1 cellular context compared by ENCODE assay signal in the genomic region with DNA sequence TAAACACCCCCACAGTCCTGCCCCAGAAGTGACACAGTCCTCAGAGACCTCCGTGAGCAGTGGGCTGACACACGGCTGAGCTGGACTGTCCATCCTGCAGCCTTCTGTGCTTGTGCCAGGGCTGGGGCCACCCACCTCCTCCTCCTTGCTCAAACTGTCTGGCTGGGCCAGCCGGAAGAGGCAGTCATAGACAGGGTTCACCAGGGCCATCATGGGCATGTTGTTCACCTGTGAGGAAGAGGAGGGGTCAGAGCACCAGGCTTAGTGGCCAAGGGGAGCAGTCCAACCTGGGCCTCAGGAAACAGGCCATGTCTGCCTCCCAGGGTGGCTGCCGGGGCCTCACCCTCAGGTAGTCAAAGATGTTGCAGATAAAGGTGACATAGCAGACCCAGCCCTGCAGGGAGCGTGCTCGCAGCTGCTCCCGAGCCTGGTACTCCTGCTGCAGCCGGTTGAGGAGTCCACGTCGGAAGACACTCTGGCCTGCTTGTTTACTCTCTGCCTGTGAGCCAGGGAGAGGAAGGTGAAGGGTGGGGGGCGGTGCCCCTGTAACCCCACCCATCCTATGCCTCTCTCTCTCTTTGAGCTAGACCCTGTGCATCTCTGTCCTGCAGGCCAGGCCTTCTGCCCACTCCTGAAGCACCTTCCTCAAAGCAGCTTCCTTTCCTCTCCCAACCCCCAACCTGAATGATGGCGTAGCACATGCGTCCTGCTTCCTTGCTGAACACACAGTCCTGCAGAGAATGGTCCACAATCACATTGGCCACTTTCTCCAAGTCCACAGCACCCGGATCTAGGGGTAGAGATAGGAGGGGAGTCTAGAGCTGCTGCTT.
TF ChIP-seq lines count a peak whose summit lies in the region.

No MANE protein-coding gene starts in this region.

TF ChIP-seq in HepG2, 621 proteins besides CTCF, POLR2A, EP300 and RAD21 (continued from another document and continues in another):
- TF ChIP-seq, protein P1, sequence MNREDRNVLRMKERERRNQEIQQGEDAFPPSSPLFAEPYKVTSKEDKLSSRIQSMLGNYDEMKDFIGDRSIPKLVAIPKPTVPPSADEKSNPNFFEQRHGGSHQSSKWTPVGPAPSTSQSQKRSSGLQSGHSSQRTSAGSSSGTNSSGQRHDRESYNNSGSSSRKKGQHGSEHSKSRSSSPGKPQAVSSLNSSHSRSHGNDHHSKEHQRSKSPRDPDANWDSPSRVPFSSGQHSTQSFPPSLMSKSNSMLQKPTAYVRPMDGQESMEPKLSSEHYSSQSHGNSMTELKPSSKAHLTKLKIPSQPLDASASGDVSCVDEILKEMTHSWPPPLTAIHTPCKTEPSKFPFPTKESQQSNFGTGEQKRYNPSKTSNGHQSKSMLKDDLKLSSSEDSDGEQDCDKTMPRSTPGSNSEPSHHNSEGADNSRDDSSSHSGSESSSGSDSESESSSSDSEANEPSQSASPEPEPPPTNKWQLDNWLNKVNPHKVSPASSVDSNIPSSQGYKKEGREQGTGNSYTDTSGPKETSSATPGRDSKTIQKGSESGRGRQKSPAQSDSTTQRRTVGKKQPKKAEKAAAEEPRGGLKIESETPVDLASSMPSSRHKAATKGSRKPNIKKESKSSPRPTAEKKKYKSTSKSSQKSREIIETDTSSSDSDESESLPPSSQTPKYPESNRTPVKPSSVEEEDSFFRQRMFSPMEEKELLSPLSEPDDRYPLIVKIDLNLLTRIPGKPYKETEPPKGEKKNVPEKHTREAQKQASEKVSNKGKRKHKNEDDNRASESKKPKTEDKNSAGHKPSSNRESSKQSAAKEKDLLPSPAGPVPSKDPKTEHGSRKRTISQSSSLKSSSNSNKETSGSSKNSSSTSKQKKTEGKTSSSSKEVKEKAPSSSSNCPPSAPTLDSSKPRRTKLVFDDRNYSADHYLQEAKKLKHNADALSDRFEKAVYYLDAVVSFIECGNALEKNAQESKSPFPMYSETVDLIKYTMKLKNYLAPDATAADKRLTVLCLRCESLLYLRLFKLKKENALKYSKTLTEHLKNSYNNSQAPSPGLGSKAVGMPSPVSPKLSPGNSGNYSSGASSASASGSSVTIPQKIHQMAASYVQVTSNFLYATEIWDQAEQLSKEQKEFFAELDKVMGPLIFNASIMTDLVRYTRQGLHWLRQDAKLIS (CRISPR knock-in tag; IDR thresholded peaks at IDR 0.05) = no peak
- TF ChIP-seq PRMT3 (CRISPR knock-in tag; IDR thresholded peaks at IDR 0.05; ENCODE audit: borderline replicate concordance, low read depth) (no peak), RNF2 (conservative IDR thresholded peaks at IDR 0.05; ENCODE audit: low read depth) (no peak), SCMH1 (CRISPR knock-in tag; IDR thresholded peaks at IDR 0.05; ENCODE audit: borderline replicate concordance) (no peak), ZNF644 (CRISPR knock-in tag; IDR thresholded peaks at IDR 0.05; ENCODE audit: low read depth) (no peak), LBX2 (CRISPR knock-in tag; IDR thresholded peaks at IDR 0.05; ENCODE audit: borderline replicate concordance) (peak; percentile 28; the same call in 1 of the 2 replicates), ZKSCAN8 (CRISPR knock-in tag; IDR thresholded peaks at IDR 0.05; ENCODE audit: borderline replicate concordance) (peak; percentile 65; the same call in 1 of the 2 replicates), MYNN (CRISPR knock-in tag; IDR thresholded peaks at IDR 0.05; ENCODE audit: low read depth) (peak; percentile 72; the same call in 1 of the 2 replicates), RXRB (CRISPR knock-in tag; IDR thresholded peaks at IDR 0.05; ENCODE audit: borderline replicate concordance) (peak; percentile 83), KDM6A (CRISPR knock-in tag; IDR thresholded peaks at IDR 0.05; ENCODE audit: low read depth) (no peak), JUND (CRISPR knock-in tag; IDR thresholded peaks at IDR 0.05) (peak; percentile 45; the same call in 1 of the 2 replicates), ZNF160 (CRISPR knock-in tag; IDR thresholded peaks at IDR 0.05) (peak; percentile 46; the same call in 1 of the 2 replicates), TRIM24 (CRISPR knock-in tag; IDR thresholded peaks at IDR 0.05) (no peak), ATF4 (CRISPR knock-in tag; IDR thresholded peaks at IDR 0.05) (no peak), SOX6 (IDR thresholded peaks at IDR 0.05) (no peak), SOX6 (CRISPR knock-in tag; IDR thresholded peaks at IDR 0.05) (no peak; the same call in none of the 2 replicates), HNRNPL (IDR thresholded peaks at IDR 0.05; ENCODE audit: low read depth, low read length) (no peak), GATA4 (IDR thresholded peaks at IDR 0.05; ENCODE audit: borderline replicate concordance, low read depth) (peak; percentile 51; the same call in 1 of the 2 replicates), ZNF839 (CRISPR knock-in tag; IDR thresholded peaks at IDR 0.05; ENCODE audit: borderline replicate concordance) (0 out of 2 replicates have a peak, but pooled peaks have one; percentile 43), CHD4 (IDR thresholded peaks at IDR 0.05; ENCODE audit: borderline replicate concordance, low read length) (no peak), SP1 (IDR thresholded peaks at IDR 0.05) (no peak), SP1 (CRISPR knock-in tag; IDR thresholded peaks at IDR 0.05) (peak; percentile 66), ZNF574 (CRISPR knock-in tag; IDR thresholded peaks at IDR 0.05) (peak; percentile 99), SETDB1 (CRISPR knock-in tag; IDR thresholded peaks at IDR 0.05; ENCODE audit: borderline replicate concordance) (no peak), SP4 (CRISPR knock-in tag; IDR thresholded peaks at IDR 0.05) (peak; percentile 58; the same call in 1 of the 2 replicates), ZNF543 (CRISPR knock-in tag; IDR thresholded peaks at IDR 0.05) (peak; percentile 15; the same call in 1 of the 2 replicates), ZC3H4 (CRISPR knock-in tag; IDR thresholded peaks at IDR 0.05; ENCODE audit: borderline replicate concordance) (no peak; the same call in 1 of the 2 replicates), MXD4 (CRISPR knock-in tag; IDR thresholded peaks at IDR 0.05) (peak; percentile 79), KDM4B (CRISPR knock-in tag; IDR thresholded peaks at IDR 0.05) (no peak), ZFY (CRISPR knock-in tag; IDR thresholded peaks at IDR 0.05) (peak; percentile 81), NAIF1 (CRISPR knock-in tag; IDR thresholded peaks at IDR 0.05; ENCODE audit: borderline replicate concordance) (no peak), ZNF33A (CRISPR knock-in tag; IDR thresholded peaks at IDR 0.05; ENCODE audit: borderline replicate concordance) (no peak), ZSCAN30 (CRISPR knock-in tag; IDR thresholded peaks at IDR 0.05) (no peak), NCOA2 (CRISPR knock-in tag; IDR thresholded peaks at IDR 0.05) (peak; percentile 20; the same call in 1 of the 2 replicates), ZNF343 (CRISPR knock-in tag; IDR thresholded peaks at IDR 0.05) (no peak), ZNF570 (CRISPR knock-in tag; IDR thresholded peaks at IDR 0.05; ENCODE audit: borderline replicate concordance) (no peak), TBX3 (IDR thresholded peaks at IDR 0.05; ENCODE audit: borderline replicate concordance) (no peak), DBP (CRISPR knock-in tag; IDR thresholded peaks at IDR 0.05; ENCODE audit: not compliant biosample characterization) (no peak), ZNF451 (CRISPR knock-in tag; IDR thresholded peaks at IDR 0.05) (no peak), ADNP (CRISPR knock-in tag; IDR thresholded peaks at IDR 0.05) (no peak), ZBTB7B (CRISPR knock-in tag; IDR thresholded peaks at IDR 0.05) (peak; percentile 83), RORA (CRISPR knock-in tag; IDR thresholded peaks at IDR 0.05) (no peak), ZSCAN9 (CRISPR knock-in tag; IDR thresholded peaks at IDR 0.05; ENCODE audit: borderline replicate concordance) (no peak), ZNF441 (CRISPR knock-in tag; IDR thresholded peaks at IDR 0.05; ENCODE audit: borderline replicate concordance) (peak; percentile 47; the same call in 1 of the 2 replicates), ZNF329 (CRISPR knock-in tag; IDR thresholded peaks at IDR 0.05; ENCODE audit: low read depth) (peak; percentile 46; the same call in 1 of the 2 replicates)
- TF ChIP-seq, protein P2, sequence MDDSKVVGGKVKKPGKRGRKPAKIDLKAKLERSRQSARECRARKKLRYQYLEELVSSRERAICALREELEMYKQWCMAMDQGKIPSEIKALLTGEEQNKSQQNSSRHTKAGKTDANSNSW (CRISPR knock-in tag; IDR thresholded peaks at IDR 0.05; ENCODE audit: borderline replicate concordance) = no peak
- TF ChIP-seq, protein P3, sequence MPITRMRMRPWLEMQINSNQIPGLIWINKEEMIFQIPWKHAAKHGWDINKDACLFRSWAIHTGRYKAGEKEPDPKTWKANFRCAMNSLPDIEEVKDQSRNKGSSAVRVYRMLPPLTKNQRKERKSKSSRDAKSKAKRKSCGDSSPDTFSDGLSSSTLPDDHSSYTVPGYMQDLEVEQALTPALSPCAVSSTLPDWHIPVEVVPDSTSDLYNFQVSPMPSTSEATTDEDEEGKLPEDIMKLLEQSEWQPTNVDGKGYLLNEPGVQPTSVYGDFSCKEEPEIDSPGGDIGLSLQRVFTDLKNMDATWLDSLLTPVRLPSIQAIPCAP (CRISPR knock-in tag; IDR thresholded peaks at IDR 0.05; ENCODE audit: low read depth) = no peak
- TF ChIP-seq, protein P4, sequence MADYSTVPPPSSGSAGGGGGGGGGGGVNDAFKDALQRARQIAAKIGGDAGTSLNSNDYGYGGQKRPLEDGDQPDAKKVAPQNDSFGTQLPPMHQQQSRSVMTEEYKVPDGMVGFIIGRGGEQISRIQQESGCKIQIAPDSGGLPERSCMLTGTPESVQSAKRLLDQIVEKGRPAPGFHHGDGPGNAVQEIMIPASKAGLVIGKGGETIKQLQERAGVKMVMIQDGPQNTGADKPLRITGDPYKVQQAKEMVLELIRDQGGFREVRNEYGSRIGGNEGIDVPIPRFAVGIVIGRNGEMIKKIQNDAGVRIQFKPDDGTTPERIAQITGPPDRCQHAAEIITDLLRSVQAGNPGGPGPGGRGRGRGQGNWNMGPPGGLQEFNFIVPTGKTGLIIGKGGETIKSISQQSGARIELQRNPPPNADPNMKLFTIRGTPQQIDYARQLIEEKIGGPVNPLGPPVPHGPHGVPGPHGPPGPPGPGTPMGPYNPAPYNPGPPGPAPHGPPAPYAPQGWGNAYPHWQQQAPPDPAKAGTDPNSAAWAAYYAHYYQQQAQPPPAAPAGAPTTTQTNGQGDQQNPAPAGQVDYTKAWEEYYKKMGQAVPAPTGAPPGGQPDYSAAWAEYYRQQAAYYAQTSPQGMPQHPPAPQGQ (CRISPR knock-in tag; IDR thresholded peaks at IDR 0.05; ENCODE audit: borderline replicate concordance) = peak; percentile 89; the same call in 1 of the 2 replicates
- TF ChIP-seq, protein P5, sequence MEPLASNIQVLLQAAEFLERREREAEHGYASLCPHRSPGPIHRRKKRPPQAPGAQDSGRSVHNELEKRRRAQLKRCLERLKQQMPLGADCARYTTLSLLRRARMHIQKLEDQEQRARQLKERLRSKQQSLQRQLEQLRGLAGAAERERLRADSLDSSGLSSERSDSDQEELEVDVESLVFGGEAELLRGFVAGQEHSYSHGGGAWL (CRISPR knock-in tag; IDR thresholded peaks at IDR 0.05) = peak; percentile 43; the same call in 1 of the 2 replicates
- TF ChIP-seq, protein P6, sequence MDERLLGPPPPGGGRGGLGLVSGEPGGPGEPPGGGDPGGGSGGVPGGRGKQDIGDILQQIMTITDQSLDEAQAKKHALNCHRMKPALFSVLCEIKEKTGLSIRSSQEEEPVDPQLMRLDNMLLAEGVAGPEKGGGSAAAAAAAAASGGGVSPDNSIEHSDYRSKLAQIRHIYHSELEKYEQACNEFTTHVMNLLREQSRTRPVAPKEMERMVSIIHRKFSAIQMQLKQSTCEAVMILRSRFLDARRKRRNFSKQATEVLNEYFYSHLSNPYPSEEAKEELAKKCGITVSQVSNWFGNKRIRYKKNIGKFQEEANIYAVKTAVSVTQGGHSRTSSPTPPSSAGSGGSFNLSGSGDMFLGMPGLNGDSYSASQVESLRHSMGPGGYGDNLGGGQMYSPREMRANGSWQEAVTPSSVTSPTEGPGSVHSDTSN (CRISPR knock-in tag; IDR thresholded peaks at IDR 0.05) = no peak
- TF ChIP-seq, protein P7, sequence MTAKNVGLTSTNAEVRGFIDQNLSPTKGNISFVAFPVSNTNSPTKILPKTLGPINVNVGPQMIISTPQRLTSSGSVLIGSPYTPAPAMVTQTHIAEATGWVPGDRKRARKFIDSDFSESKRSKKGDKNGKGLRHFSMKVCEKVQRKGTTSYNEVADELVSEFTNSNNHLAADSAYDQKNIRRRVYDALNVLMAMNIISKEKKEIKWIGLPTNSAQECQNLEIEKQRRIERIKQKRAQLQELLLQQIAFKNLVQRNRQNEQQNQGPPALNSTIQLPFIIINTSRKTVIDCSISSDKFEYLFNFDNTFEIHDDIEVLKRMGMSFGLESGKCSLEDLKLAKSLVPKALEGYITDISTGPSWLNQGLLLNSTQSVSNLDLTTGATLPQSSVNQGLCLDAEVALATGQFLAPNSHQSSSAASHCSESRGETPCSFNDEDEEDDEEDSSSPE (CRISPR knock-in tag; IDR thresholded peaks at IDR 0.05) = peak; percentile 39; the same call in 1 of the 2 replicates
